Comparison of ENCODE assay signal across 17 cellular contexts in the genomic region with DNA sequence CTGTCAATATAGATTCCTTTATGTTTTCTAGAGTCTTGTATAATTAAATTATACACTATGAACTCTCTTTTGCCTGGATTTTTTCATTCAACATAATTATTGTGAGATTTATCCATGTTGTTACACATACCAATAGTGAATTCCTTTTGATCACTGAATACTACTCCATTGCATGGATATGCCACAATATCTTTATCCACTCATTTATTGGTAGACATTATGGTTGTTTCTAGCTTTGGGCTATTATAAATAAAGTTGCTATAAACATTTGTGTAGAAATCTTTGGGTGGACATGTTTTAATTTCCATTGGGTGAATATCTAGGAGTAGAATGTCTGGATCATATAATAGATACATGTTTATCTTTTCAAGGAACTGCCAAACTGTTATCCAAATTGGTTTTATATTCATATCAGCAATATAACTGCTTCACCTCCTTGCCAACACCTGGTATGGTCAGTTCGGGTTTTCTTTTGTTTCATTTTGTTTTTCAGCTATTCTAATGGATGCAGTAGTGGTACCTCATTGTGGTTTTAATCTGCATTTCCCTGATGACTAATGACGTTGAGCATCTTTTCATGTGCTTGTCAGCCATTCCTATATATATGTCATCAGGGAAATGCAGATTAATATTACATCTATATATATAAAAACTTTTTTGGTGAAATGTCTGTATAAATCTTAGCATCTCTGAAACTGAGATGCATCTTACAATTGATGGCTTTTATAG. TPM values are rescaled to one million over a fixed set of nuclear protein-coding genes. Genes with fewer than 3 reads are reported as not detected.
A peak's percentile ranks its signal among the peaks of the same experiment; 100 is the strongest.
DNase-seq lines count a peak whose midpoint lies in the region; ATAC-seq and TF ChIP-seq lines count a peak whose summit lies in the region.
"Had no signal": no experiment of that assay in that cellular context is flagged by ENCODE, and none has a peak within 500 bp of the region (broad histone marks: within the 10 kb centered on the region; RNA-seq: fewer than 3 reads in every experiment).

No MANE protein-coding gene starts in this region.

- no peak overlapping the region for H3K4me2 ChIP-seq in SK-N-SH

- no peak overlapping the region for H2AFZ ChIP-seq in SK-N-SH (ENCODE audit: low read depth)

- POLR2A ChIA-PET in SK-N-SH (lab: Yijun Ruan, JAX), result no interaction called here
- POLR2A ChIA-PET in CD4-positive, alpha-beta T cell (lab: Charles Lee), result interaction anchor here (1.1 to 1.6 kb wide), 3 partner anchors 9 to 29 kb away, joined by 3 to 5 read pairs (median 3); no protein-coding TSS in a partner anchor

- H3K4me1 Mint-ChIP-seq in CD4-positive, alpha-beta T cell (ENCODE audit: low read depth), result peaks cover 83% of the 10 kb centered on the region

- WGBS in SK-N-SH (ENCODE audit: low lambda C conversion rate), result 55% methylated on average over 2 of the region's 2 CpGs

- H3K4me3 Mint-ChIP-seq in CD4-positive, alpha-beta T cell, result peak overlapping the region; percentile 32
- H3K4me3 Mint-ChIP-seq: HFFc6 had no signal

- no peak for TF ChIP-seq RAD21 in SK-N-SH (IDR thresholded peaks at IDR 0.05; ENCODE audit: low read length)

- no peak overlapping the region for H3K27ac ChIP-seq in SK-N-SH (ENCODE audit: low read depth in 2 of 2, low read length in 1 of 2)
- no peak overlapping the region for H3K27ac ChIP-seq in CD4-positive, alpha-beta T cell (ENCODE audit: low read depth, low read length)
- H3K27ac ChIP-seq: 22Rv1 had no signal

- no peaks in the 10 kb centered on the region for H3K9me3 Mint-ChIP-seq in CD4-positive, alpha-beta T cell
- H3K9me3 Mint-ChIP-seq: HFFc6 had no signal

- no peak overlapping the region for H3K9ac ChIP-seq in SK-N-SH

- H3K27me3 ChIP-seq in SK-N-SH (ENCODE audit: insufficient read depth), result no peaks in the 10 kb centered on the region
- no peaks in the 10 kb centered on the region for H3K27me3 ChIP-seq in CD4-positive, alpha-beta T cell (ENCODE audit: control insufficient read depth, insufficient read depth, low read length)

- H3K79me2 ChIP-seq in SK-N-SH (ENCODE audit: insufficient read depth), result no peaks in the 10 kb centered on the region

- no peaks in the 10 kb centered on the region for H3F3A ChIP-seq in SK-N-SH (replicated peaks; ENCODE audit: insufficient read depth)

- no peaks in the 10 kb centered on the region for H4K20me1 ChIP-seq in SK-N-SH (ENCODE audit: insufficient read depth)

- DNase-seq in SK-N-SH (no peak), LHCN-M2 (ENCODE audit: low read depth) (peak; percentile 31), astrocyte of the hippocampus (ENCODE audit: low read depth, low spot score) (peak; percentile 32), NOMO-1 treated with DMSO at 0.1 percent for 48 hours (lab: John Stamatoyannopoulos, UW; ENCODE audit: unreplicated experiment) (no peak), Right ventricle myocardium superior (no peak)
- DNase-seq in CD4-positive, alpha-beta T cell, result no peak
- no peak for DNase-seq in stimulated activated CD4-positive, alpha-beta T cell treated with anti-CD3 and anti-CD28 coated beads, Interleukin-12 subunit alpha, Interleukin-12 subunit beta, amount 100 ng/mL, for 4 hours
- DNase-seq: C1 segment of cervical spinal cord, DND-41, GOT3, HFFc6, NCI-H1092, NCI-H345, NCI-H526 treated with DMSO at 0.1 percent for 48 hours, OCI-M1 had no signal

- H3K4me3 ChIP-seq in SK-N-SH (ENCODE audit: low read depth in 2 of 2, low read length in 1 of 2), result no peak overlapping the region

- no peaks in the 10 kb centered on the region for H3K27me3 Mint-ChIP-seq in CD4-positive, alpha-beta T cell

- no peak for TF ChIP-seq EP300 in SK-N-SH (IDR thresholded peaks at IDR 0.05; ENCODE audit: borderline replicate concordance in 1 of 2, low read depth in 1 of 2, low read length in 1 of 2)

- peaks cover 4% of the 10 kb centered on the region for H3K36me3 Mint-ChIP-seq in CD4-positive, alpha-beta T cell (ENCODE audit: low read depth)

- intact Hi-C loops in CD4-positive, alpha-beta T cell (cut with DNase I, micrococcal nuclease), result no loop called here
- intact Hi-C loops in Right ventricle myocardium superior (cut with DNase I), result no loop called here

- H3K9me3 ChIP-seq in SK-N-SH, result no peaks in the 10 kb centered on the region
- H3K9me3 ChIP-seq in CD4-positive, alpha-beta T cell (ENCODE audit: control insufficient read depth, low read length), result no peaks in the 10 kb centered on the region

- TF ChIP-seq CTCF in SK-N-SH (IDR thresholded peaks at IDR 0.05), result no peak
- no peak for TF ChIP-seq CTCF in CD4-positive, alpha-beta T cell (IDR thresholded peaks at IDR 0.05)

- no peaks in the 10 kb centered on the region for H3K36me3 ChIP-seq in SK-N-SH (replicated peaks in 1 of 2; ENCODE audit: control insufficient read depth in 1 of 2, insufficient read depth in 2 of 2, low read length in 1 of 2)

- ATAC-seq in SK-N-SH treated with all-trans-retinoic acid at 6 μM for 48 hours (no peak), Right ventricle myocardium superior (ENCODE audit: poor library complexity) (no peak)
- no peak for ATAC-seq in CD4-positive, alpha-beta T cell (ENCODE audit: poor library complexity)

- peak overlapping the region; percentile 78 for H3K27ac Mint-ChIP-seq in CD4-positive, alpha-beta T cell
- H3K27ac Mint-ChIP-seq: HFFc6 had no signal

- CTCF ChIA-PET in SK-N-SH (lab: Yijun Ruan, JAX), result interaction anchor here (1.8 to 3.2 kb wide), 3 partner anchors 19 to 58 kb away, joined by 6 to 14 read pairs (median 11); no protein-coding TSS in a partner anchor
- CTCF ChIA-PET in CD4-positive, alpha-beta T cell (lab: Charles Lee), result interaction anchor here (0.7 to 4.2 kb wide), 2 partner anchors 43 to 58 kb away, joined by 3 to 23 read pairs; no protein-coding TSS in a partner anchor

- H3K4me1 ChIP-seq in SK-N-SH (ENCODE audit: control insufficient read depth in 1 of 2, insufficient read depth in 2 of 2, low read depth in 1 of 2, low read length in 1 of 2), result peaks cover 0 to 4% of the 10 kb centered on the region in 2 experiments; a peak in 1 of 4 replicates

- H3K9me2 ChIP-seq in SK-N-SH, result no peaks in the 10 kb centered on the region

TF ChIP-seq in SK-N-SH treated with all-trans-retinoic acid at 6 μM for 48 hours, 23 proteins besides CTCF, POLR2A, EP300 and RAD21:
- TF ChIP-seq ZNF8 (CRISPR knock-in tag; IDR thresholded peaks at IDR 0.05) (peak; percentile 95), ZFP30 (CRISPR knock-in tag; IDR thresholded peaks at IDR 0.05) (no peak)

TF ChIP-seq in SK-N-SH, 30 proteins besides CTCF, POLR2A, EP300 and RAD21:
- no peak for TF ChIP-seq RCOR1 (IDR thresholded peaks at IDR 0.05; ENCODE audit: low read length)
- no peak for TF ChIP-seq RXRA (IDR thresholded peaks at IDR 0.05; ENCODE audit: borderline replicate concordance, low read depth)
- TF ChIP-seq, protein P1, sequence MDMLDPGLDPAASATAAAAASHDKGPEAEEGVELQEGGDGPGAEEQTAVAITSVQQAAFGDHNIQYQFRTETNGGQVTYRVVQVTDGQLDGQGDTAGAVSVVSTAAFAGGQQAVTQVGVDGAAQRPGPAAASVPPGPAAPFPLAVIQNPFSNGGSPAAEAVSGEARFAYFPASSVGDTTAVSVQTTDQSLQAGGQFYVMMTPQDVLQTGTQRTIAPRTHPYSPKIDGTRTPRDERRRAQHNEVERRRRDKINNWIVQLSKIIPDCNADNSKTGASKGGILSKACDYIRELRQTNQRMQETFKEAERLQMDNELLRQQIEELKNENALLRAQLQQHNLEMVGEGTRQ (IDR thresholded peaks at IDR 0.05; ENCODE audit: borderline replicate concordance, low read depth, low read length), result no peak
- TF ChIP-seq CHD2 (IDR thresholded peaks at IDR 0.05; ENCODE audit: low read length, partially characterized antibody), result no peak
- no peak for TF ChIP-seq YY1 (IDR thresholded peaks at IDR 0.05; ENCODE audit: low read depth)
- no peak for TF ChIP-seq POLR2AphosphoS5 (IDR thresholded peaks at IDR 0.05; ENCODE audit: low read depth, low read length)
- TF ChIP-seq FOXM1 (IDR thresholded peaks at IDR 0.05; ENCODE audit: low read depth), result no peak
- no peak for TF ChIP-seq FOSL2 (IDR thresholded peaks at IDR 0.05; ENCODE audit: borderline replicate concordance, low read depth)
- TF ChIP-seq EZH2phosphoT487 (IDR thresholded peaks at IDR 0.05; ENCODE audit: borderline replicate concordance, low read depth), result no peak
- no peak for TF ChIP-seq RFX5 (IDR thresholded peaks at IDR 0.05; ENCODE audit: low read length)
- no peak for TF ChIP-seq SMC3 (IDR thresholded peaks at IDR 0.05; ENCODE audit: low read depth, low read length)

RNA-seq across cellular contexts. Expression of a gene that starts 32.1 kb away (rescaled TPM):
- polyA plus RNA-seq in SK-N-SH (2012; rRNA removed), result 2.3 and 2.7 TPM in 2 replicates
- polyA plus RNA-seq in SK-N-SH (2012; cell fraction: cytosol; rRNA removed), result 1.9 and 2.9 TPM in 2 replicates
- 4.0 and 4.4 TPM in 2 replicates for polyA plus RNA-seq in SK-N-SH (2012; cell fraction: nucleus; rRNA removed)
- total RNA-seq in CD4-positive, alpha-beta T cell, result 100 to 1,000 TPM; 480 to 493 TPM
- total RNA-seq in LHCN-M2 (2014; rRNA removed) (0.19 and 0.40 TPM in 2 replicates), Right ventricle myocardium superior (2.2 TPM)
- polyA plus RNA-seq in LHCN-M2 (2012), result 1.5 TPM

Comparison
In these comparisons a context has a peak if more than half of its experiments do, and no peak if none do; other contexts are left out.
1. DNase-seq: peak in LHCN-M2 (single experiment) and astrocyte of the hippocampus (single experiment); none in SK-N-SH (single experiment), CD4-positive, alpha-beta T cell (0 of 10), NOMO-1 treated with DMSO at 0.1 percent for 48 hours (single experiment), stimulated activated CD4-positive, alpha-beta T cell treated with anti-CD3 and anti-CD28 coated beads, Interleukin-12 subunit alpha, Interleukin-12 subunit beta, amount 100 ng/mL, for 4 hours (single experiment) and Right ventricle myocardium superior (single experiment).
2. RNA of a gene that starts 32.1 kb away (total RNA-seq): 480 to 493 TPM in CD4-positive, alpha-beta T cell; 2.2 TPM in Right ventricle myocardium superior (single experiment) and 0.19 to 0.40 TPM in LHCN-M2; every median in the first group is over 100 times any median in the second.